In genomic region chr6:43803783-43804549, GRCh38 we compare ENCODE assay signal across 13 cellular contexts. TPM values are rescaled to one million over a fixed set of nuclear protein-coding genes. Genes with fewer than 3 reads are reported as not detected.
A peak's percentile ranks its signal among the peaks of the same experiment; 100 is the strongest.
DNase-seq lines count a peak whose midpoint lies in the region; ATAC-seq, FAIRE-seq and TF ChIP-seq lines count a peak whose summit lies in the region.
"Had no signal": no experiment of that assay in that cellular context is flagged by ENCODE, and none has a peak within 500 bp of the region (broad histone marks: within the 10 kb centered on the region; RNA-seq: fewer than 3 reads in every experiment).

No MANE protein-coding gene starts in this region.

- RAD21 ChIA-PET in HCT116 (lab: Charles Lee; ENCODE audit: low non-redundant PET in 1 of 2, low total read pairs in 2 of 2, uncharacterized antibody in 2 of 2, unreplicated experiment in 2 of 2) (interaction anchor here in 1 of 2 experiments (0.7 kb wide), 1 partner anchor 198 kb away, joined by 3 read pairs; no protein-coding TSS in a partner anchor), GM12878 (lab: Charles Lee; ENCODE audit: unreplicated experiment) (interaction anchor here (0.5 kb wide), 1 partner anchor 141 kb away, joined by 3 read pairs; no protein-coding TSS in a partner anchor)

- intact Hi-C loops in HCT116 (cut with micrococcal nuclease): no loop called here
- intact Hi-C loops in GM12878 (cut with micrococcal nuclease; ENCODE audit: unreplicated experiment): no loop called here
- intact Hi-C loops in OCI-LY7 (cut with micrococcal nuclease; ENCODE audit: unreplicated experiment): no loop called here

- ATAC-seq in HCT116 (peak; percentile 68), GM12878 (peak; percentile 35), HG03460 (IDR thresholded peaks at IDR 0.05; ENCODE audit: unreplicated experiment) (no peak), GM21447 (IDR thresholded peaks at IDR 0.05; ENCODE audit: unreplicated experiment) (no peak)
- ATAC-seq: naive thymus-derived CD8-positive, alpha-beta T cell had no signal

- no TSS peak for BruUV-seq in HCT116 (replicated peaks; lab: Mats Ljungman, UMichigan)
- BruUV-seq in GM12878 (replicated peaks; lab: Mats Ljungman, UMichigan): no TSS peak
- BruUV-seq in OCI-LY7 (replicated peaks; lab: Mats Ljungman, UMichigan): no TSS peak

- TF ChIP-seq EP300 in GM12878 (IDR thresholded peaks at IDR 0.05; ENCODE audit: borderline replicate concordance in 1 of 2, control insufficient read depth in 1 of 2, low read depth in 2 of 2, low read length in 2 of 2): no peak

- H3K27me3 ChIP-seq in HCT116 (ENCODE audit: insufficient read depth, low read length): no peaks in the 10 kb centered on the region
- H3K27me3 ChIP-seq in GM12878 (replicated peaks in 1 of 2; ENCODE audit: control insufficient read depth in 2 of 2, insufficient read depth in 2 of 2, low read length in 1 of 2): no peaks in the 10 kb centered on the region
- H3K27me3 ChIP-seq in liver (ENCODE audit: control insufficient read depth in 4 of 4, insufficient read depth in 4 of 4, low read length in 3 of 4): no peaks in the 10 kb centered on the region

- SMC1A ChIA-PET in GM12878 (lab: Charles Lee; ENCODE audit: uncharacterized antibody, unreplicated experiment): interaction anchor here (1.2 to 2.0 kb wide), 4 partner anchors 13 to 30 kb away, joined by 4 to 6 read pairs (median 5); no protein-coding TSS in a partner anchor

- in situ Hi-C loops in GM12878 (cut with MboI): no loop called here

- DNase-seq in AML-193 (lab: John Stamatoyannopoulos, UW) (peak; percentile 62 to 65), HCT116 (ENCODE audit: low read depth, low spot score) (peak; percentile 22), GM12878 (ENCODE audit: low read depth, low spot score) (no peak), OCI-LY7 (ENCODE audit: low spot score) (no peak), T-helper 1 cell (no peak)
- DNase-seq: activated CD4-positive, alpha-beta T cell treated with anti-CD3 and anti-CD28 coated beads for 4 hours; glutamatergic neuron; naive thymus-derived CD8-positive, alpha-beta T cell; NCI-H1436 treated with DMSO at 0.1 percent for 48 hours had no signal

- H3K79me2 ChIP-seq in HCT116 (ENCODE audit: insufficient read depth, low read length) (no peaks in the 10 kb centered on the region), GM12878 (ENCODE audit: control insufficient read depth, insufficient read depth, low read length) (no peaks in the 10 kb centered on the region), OCI-LY7 (ENCODE audit: insufficient read depth, low read depth, low read length) (no peaks in the 10 kb centered on the region)

- FAIRE-seq in GM12878 (lab: Jason Lieb, UNC): no peak
- FAIRE-seq: H1 had no signal

- CTCF ChIA-PET in HCT116 (lab: Charles Lee) (no interaction called here), GM12878 (lab: Yijun Ruan, JAX) (interaction anchor here (0.6 to 2.2 kb wide), 4 partner anchors 13 to 38 kb away, joined by 3 to 8 read pairs (median 4); no protein-coding TSS in a partner anchor), OCI-LY7 (lab: Charles Lee; ENCODE audit: unreplicated experiment) (no interaction called here)

- H3K4me1 ChIP-seq in HCT116 (ENCODE audit: control insufficient read depth in 1 of 2, insufficient read depth in 2 of 2, low read length in 2 of 2): peaks cover 43 to 66% of the 10 kb centered on the region in 2 experiments
- peaks cover 8% of the 10 kb centered on the region for H3K4me1 ChIP-seq in GM12878 (ENCODE audit: control insufficient read depth, insufficient read depth, low read length)
- peaks cover 29 to 75% (median 61%) of the 10 kb centered on the region in 4 donors for H3K4me1 ChIP-seq in liver (ENCODE audit: control insufficient read depth in 4 of 4, insufficient read depth in 4 of 4, low read length in 3 of 4)
- H3K4me1 ChIP-seq in OCI-LY7 (ENCODE audit: insufficient read depth, low read length, poor library complexity, severe bottlenecking): no peaks in the 10 kb centered on the region

- 63% methylated on average over 2 of the region's 2 CpGs for WGBS in GM12878 (ENCODE audit: insufficient coverage, insufficient replicate concordance, low lambda C conversion rate, missing lambda C conversion rate)
- WGBS in liver: 32% methylated on average over 2 of the region's 2 CpGs

- H3K27ac ChIP-seq in HCT116 (ENCODE audit: low read depth, low read length) (no peak overlapping the region), GM12878 (ENCODE audit: control insufficient read depth, insufficient read depth) (no peak overlapping the region), liver (ENCODE audit: low read depth in 1 of 2, low read length in 2 of 2) (peak overlapping the region; percentile 90 to 95), OCI-LY7 (ENCODE audit: low read depth, low read length, poor library complexity, severe bottlenecking) (no peak overlapping the region)

- no peaks in the 10 kb centered on the region for H3K9me2 ChIP-seq in HCT116 (ENCODE audit: insufficient read depth)
- H3K9me2 ChIP-seq in OCI-LY7 (ENCODE audit: insufficient read depth, low read length): no peaks in the 10 kb centered on the region

- TF ChIP-seq RAD21 in HCT116 (IDR thresholded peaks at IDR 0.05; ENCODE audit: low read depth) (no peak), GM12878 (IDR thresholded peaks at IDR 0.05; ENCODE audit: insufficient read depth, low read depth, low read length) (no peak), liver (IDR thresholded peaks at IDR 0.05) (no peak)

- POLR2A ChIA-PET in HCT116 (lab: Charles Lee) (interaction anchor here (1.0 kb wide), 1 partner anchor 122 kb away, joined by 3 read pairs; no protein-coding TSS in a partner anchor), GM12878 (lab: Charles Lee) (interaction anchor here (0.7 to 1.9 kb wide), 4 partner anchors 8 to 50 kb away, joined by 3 to 8 read pairs (median 4); partner anchors contain the start of gene VEGFA), OCI-LY7 (lab: Charles Lee) (no interaction called here)

- TF ChIP-seq POLR2A in HCT116 (IDR thresholded peaks at IDR 0.05; ENCODE audit: borderline replicate concordance, extremely low read depth, insufficient read depth, insufficient read length) (no peak), GM12878 (IDR thresholded peaks at IDR 0.05; ENCODE audit: low read depth, low read length) (no peak)

- H3K9ac ChIP-seq in HCT116 (ENCODE audit: low read length) (peak overlapping the region; percentile 19; the same call in 1 of the 2 replicates), GM12878 (ENCODE audit: control insufficient read depth, insufficient read depth, low read length) (no peak overlapping the region), liver (ENCODE audit: low read depth in 1 of 2, low read length in 2 of 2) (no peak overlapping the region)

- TF ChIP-seq CTCF in HCT116 (IDR thresholded peaks at IDR 0.05 in 2 of 3, conservative IDR thresholded peaks at IDR 0.05 in 1 of 3; ENCODE audit: borderline replicate concordance in 1 of 3, insufficient read depth in 1 of 3, low read depth in 2 of 3, low read length in 2 of 3) (no peak), GM12878 (IDR thresholded peaks at IDR 0.05 in 2 of 3, conservative IDR thresholded peaks at IDR 0.05 in 1 of 3; ENCODE audit: control insufficient read depth in 2 of 3, extremely low read depth in 1 of 3, insufficient read depth in 1 of 3, low read depth in 3 of 3, low read length in 3 of 3) (no peak), liver (IDR thresholded peaks at IDR 0.05; ENCODE audit: low read depth, low read length, missing input control) (no peak), OCI-LY7 (conservative IDR thresholded peaks at IDR 0.05; ENCODE audit: low read length) (no peak)

- H2AFZ ChIP-seq in HCT116 (ENCODE audit: low read depth, low read length, poor library complexity, severe bottlenecking) (no peak overlapping the region), GM12878 (ENCODE audit: control insufficient read depth, low read depth, low read length) (no peak overlapping the region), OCI-LY7 (ENCODE audit: low read length) (no peak overlapping the region)

- H4K20me1 ChIP-seq in HCT116 (ENCODE audit: insufficient read depth) (no peaks in the 10 kb centered on the region), GM12878 (ENCODE audit: control insufficient read depth, insufficient read depth) (no peaks in the 10 kb centered on the region), OCI-LY7 (ENCODE audit: insufficient read depth, low read length) (no peaks in the 10 kb centered on the region)

- no peaks in the 10 kb centered on the region for H3K36me3 ChIP-seq in HCT116 (ENCODE audit: control insufficient read depth in 1 of 2, insufficient read depth in 2 of 2, low read length in 2 of 2)
- no peaks in the 10 kb centered on the region for H3K36me3 ChIP-seq in GM12878 (ENCODE audit: control insufficient read depth in 2 of 2, insufficient read depth in 2 of 2, low read length in 1 of 2)
- no peaks in the 10 kb centered on the region for H3K36me3 ChIP-seq in liver (ENCODE audit: control insufficient read depth in 4 of 4, insufficient read depth in 3 of 4, low read depth in 1 of 4, low read length in 3 of 4)
- H3K36me3 ChIP-seq in OCI-LY7 (ENCODE audit: insufficient read depth, low read length): no peaks in the 10 kb centered on the region

- H3K4me3 ChIP-seq in HCT116 (replicated peaks in 1 of 2; ENCODE audit: low read depth in 1 of 2, low read length in 2 of 2) (peak overlapping the region in 1 of 2 experiments; percentile 18; a peak in 1 of 4 replicates), GM12878 (no peak overlapping the region), liver (ENCODE audit: low read depth in 1 of 3, low read length in 3 of 3) (no peak overlapping the region), OCI-LY7 (ENCODE audit: low read depth, low read length, poor library complexity, severe bottlenecking) (no peak overlapping the region)

- peak overlapping the region; percentile 44 for H3K4me2 ChIP-seq in HCT116 (ENCODE audit: low read length)
- no peak overlapping the region for H3K4me2 ChIP-seq in GM12878 (ENCODE audit: control insufficient read depth, insufficient read depth)
- no peak overlapping the region for H3K4me2 ChIP-seq in OCI-LY7 (ENCODE audit: low read length)

- no peaks in the 10 kb centered on the region for H3K9me3 ChIP-seq in HCT116 (ENCODE audit: control insufficient read depth in 1 of 2, insufficient read depth in 1 of 2, low read depth in 1 of 2, low read length in 2 of 2)
- H3K9me3 ChIP-seq in GM12878 (replicated peaks; ENCODE audit: control insufficient read depth, insufficient read depth, low read length): no peaks in the 10 kb centered on the region
- no peaks in the 10 kb centered on the region for H3K9me3 ChIP-seq in liver (ENCODE audit: control insufficient read depth in 4 of 4, low read length in 3 of 4)
- H3K9me3 ChIP-seq in OCI-LY7 (ENCODE audit: low read length): no peaks in the 10 kb centered on the region

RNA-seq across cellular contexts. Expression of gene VEGFA, which starts 34.0 kb away (rescaled TPM):
- total RNA-seq in HCT116 (2021; ENCODE audit: unreplicated experiment) (112 TPM), GM12878 (2014; rRNA removed) (23.2 and 26.8 TPM in 2 replicates), GM12878 (2014; rRNA removed; fragmentation: Illumina TruSeq; extraction: Trizol) (11.1 and 11.4 TPM in 2 replicates), GM12878 (2021) (24.5 and 29.5 TPM in 2 replicates), liver (100 to 1,000 TPM in 1 of 2 donors, 10 to 100 TPM in 1; 35.5 to 160 TPM), OCI-LY7 (2022) (64.5 and 88.5 TPM in 2 replicates)
- polyA plus RNA-seq in HCT116 (2012): 196 and 304 TPM in 2 replicates
- 183 and 202 TPM in 2 replicates for total RNA-seq in GM12878 (2013; cell fraction: nucleolus; rRNA removed)
- polyA plus RNA-seq in GM12878 (2011; ENCODE audit: low read depth): 53.3 TPM
- polyA plus RNA-seq in GM12878 (2011; rRNA removed) (86.0 and 140 TPM in 2 replicates), GM12878 (2014; fragmentation: Illumina TruSeq; extraction: Trizol) (18.1 and 22.4 TPM in 2 replicates), GM12878 (2014; fragmentation: Nextera tagmentation; extraction: Ambion mirVana) (1 to 10 TPM; 2.9 to 4.3 TPM), GM12878 (2014; rRNA removed) (25.6 and 27.2 TPM in 2 replicates), GM12878 (2016; fragmentation: Nextera tagmentation; extraction: Ambion mirVana) (1 to 10 TPM in 1 of 2 experiments, under 1 TPM in 1; 0.96 to 1.3 TPM), liver (10 to 100 TPM; 14.7 to 94.8 TPM)
- 139 and 149 TPM in 2 replicates for polyA plus RNA-seq in GM12878 (2011; cell fraction: cytosol; rRNA removed)
- 331 and 548 TPM in 2 replicates for polyA plus RNA-seq in GM12878 (2011; cell fraction: nucleus; rRNA removed)
- 77.6 and 104 TPM in 2 replicates for polyA plus RNA-seq in GM12878 (2012)
- polyA minus RNA-seq in GM12878 (2011; rRNA and poly(A)+ RNA removed): 232 and 237 TPM in 2 replicates
- polyA minus RNA-seq in GM12878 (2011; cell fraction: cytosol; rRNA and poly(A)+ RNA removed): 38.4 and 39.6 TPM in 2 replicates
- 127 and 145 TPM in 2 replicates for polyA minus RNA-seq in GM12878 (2011; cell fraction: nucleus; rRNA and poly(A)+ RNA removed)
- 59.7 and 66.3 TPM in 2 replicates for total RNA-seq in OCI-LY7 (2014; rRNA removed; shearing (Covaris generic))
- polyA plus RNA-seq: naive thymus-derived CD8-positive, alpha-beta T cell had no signal

Comparison
In these comparisons a context has a peak if more than half of its experiments do, and no peak if none do; other contexts are left out.
1. DNase-seq: peak in AML-193 (2 of 2) and HCT116 (single experiment); none in GM12878 (single experiment), OCI-LY7 (single experiment) and T-helper 1 cell (0 of 5).
2. ATAC-seq: peak in HCT116 (single experiment) and GM12878 (single experiment); none in HG03460 (single experiment) and GM21447 (single experiment).
3. H3K27ac ChIP-seq: peak in liver (2 of 2); none in HCT116 (single experiment), GM12878 (single experiment) and OCI-LY7 (single experiment).